39 cellular contexts compared by ENCODE assay signal in the genomic region with DNA sequence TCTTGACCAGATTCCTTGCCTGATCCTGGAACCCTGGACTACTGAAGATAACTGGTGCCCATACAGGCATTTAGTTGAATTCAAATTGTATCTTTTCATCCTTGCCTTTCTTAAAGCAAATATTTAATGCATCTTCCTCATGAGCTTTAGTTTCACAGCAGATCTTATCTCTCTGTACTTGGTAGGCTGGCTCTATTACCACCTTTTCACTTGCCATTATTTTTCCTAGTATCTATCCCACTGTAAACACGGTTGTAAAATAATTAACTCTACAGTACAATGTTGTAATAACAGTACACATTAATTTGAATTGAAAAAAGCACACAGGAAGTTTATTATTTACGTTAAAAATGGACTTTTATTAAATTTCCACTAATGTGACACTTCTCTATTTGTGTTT.
"Had no signal": no experiment of that assay in that cellular context is flagged by ENCODE, and none has a peak within 500 bp of the region (broad histone marks: within the 10 kb centered on the region; RNA-seq: fewer than 3 reads in every experiment).

No MANE protein-coding gene starts in this region.

- H3K27me3 ChIP-seq: adrenal gland, ascending aorta, body of pancreas, brain microvascular endothelial cell, breast epithelium, cardiac muscle cell had no signal

- H3K27me3 Mint-ChIP-seq: activated naive CD4-positive, alpha-beta T cell treated with anti-CD3 and anti-CD28 coated beads, Interleukin-2, amount 10 ng/mL, durations not matched to agents 7 days and 5 days; activated naive CD4-positive, alpha-beta T cell treated with anti-CD3 and anti-CD28 coated beads, Interleukin-2, amount 50 U/mL, for 24 hours; activated naive CD8-positive, alpha-beta T cell; activated naive CD8-positive, alpha-beta T cell treated with anti-CD3 and anti-CD28 coated beads for 36 hours; activated naive CD8-positive, alpha-beta T cell treated with anti-CD3 and anti-CD28 coated beads, Interleukin-2, amount 10 ng/mL, durations not matched to agents 7 days and 5 days; activated naive CD8-positive, alpha-beta T cell treated with anti-CD3 and anti-CD28 coated beads, Interleukin-2, amount 50 U/mL, for 24 hours; activated T-cell treated with anti-CD3 and anti-CD28 coated beads, Interleukin-2, amount 50 U/mL, for 24 hours; activated T-helper 17 cell treated with anti-CD3 and anti-CD28 coated beads, Interleukin-2, amount 50 U/mL, for 72 hours; central memory CD8-positive, alpha-beta T cell had no signal

- H3K27ac ChIP-seq: adrenal gland, ascending aorta, body of pancreas, brain microvascular endothelial cell, breast epithelium, cardiac muscle cell had no signal

- H3K36me3 ChIP-seq: adrenal gland, ascending aorta, brain microvascular endothelial cell, cardiac muscle cell had no signal

- ATAC-seq: activated naive CD4-positive, alpha-beta T cell treated with anti-CD3 and anti-CD28 coated beads, Interleukin-2, amount 50 U/mL, for 72 hours; activated naive CD8-positive, alpha-beta T cell treated with anti-CD3 and anti-CD28 coated beads, Interleukin-2, amount 50 U/mL, for 24 hours; activated T-cell treated with anti-CD3 and anti-CD28 coated beads, Interleukin-2, amount 50 U/mL, for 4 hours; activated T-cell treated with anti-CD3 and anti-CD28 coated beads, Interleukin-2, amount 50 U/mL, for 72 hours; activated T-helper 17 cell treated with anti-CD3 and anti-CD28 coated beads, Interleukin-2, amount 50 U/mL, for 72 hours; body of pancreas had no signal

- H3K36me3 Mint-ChIP-seq: activated naive CD4-positive, alpha-beta T cell treated with anti-CD3 and anti-CD28 coated beads, Interleukin-2, amount 10 ng/mL, durations not matched to agents 7 days and 5 days; activated naive CD4-positive, alpha-beta T cell treated with anti-CD3 and anti-CD28 coated beads, Interleukin-2, amount 50 U/mL, for 24 hours; activated naive CD4-positive, alpha-beta T cell treated with anti-CD3 and anti-CD28 coated beads, Interleukin-2, amount 50 U/mL, for 72 hours; activated naive CD8-positive, alpha-beta T cell; activated naive CD8-positive, alpha-beta T cell treated with anti-CD3 and anti-CD28 coated beads for 36 hours; activated naive CD8-positive, alpha-beta T cell treated with anti-CD3 and anti-CD28 coated beads, Interleukin-2, amount 10 ng/mL, durations not matched to agents 7 days and 5 days; brain had no signal

- FAIRE-seq: astrocyte, bronchial epithelial cell had no signal

- H3K4me3 ChIP-seq: adrenal gland, ascending aorta, body of pancreas, breast epithelium, cardiac muscle cell had no signal

- H3K9me3 Mint-ChIP-seq: activated naive CD4-positive, alpha-beta T cell treated with anti-CD3 and anti-CD28 coated beads, Interleukin-2, amount 50 U/mL, for 24 hours; activated naive CD8-positive, alpha-beta T cell treated with anti-CD3 and anti-CD28 coated beads for 36 hours; activated naive CD8-positive, alpha-beta T cell treated with anti-CD3 and anti-CD28 coated beads, Interleukin-2, amount 10 ng/mL, durations not matched to agents 7 days and 5 days; activated naive CD8-positive, alpha-beta T cell treated with anti-CD3 and anti-CD28 coated beads, Interleukin-2, amount 50 U/mL, for 24 hours; activated T-cell treated with anti-CD3 and anti-CD28 coated beads, Interleukin-2, amount 50 U/mL, for 24 hours; activated T-helper 1 cell treated with anti-CD3 and anti-CD28 coated beads, Interleukin-12 subunit alpha, Interleukin-12 subunit beta, Interleukin-2, Interleukin-4 antibody, amounts not matched to agents 30 ng/mL and 10 ng/mL and 1 ng/mL, durations not matched to agents 14 hours and 24 hours and 36 hours; activated T-helper 2 cell treated with anti-CD3 and anti-CD28 coated beads, Interferon-gamma antibody, Interleukin-2, Interleukin-4, amounts not matched to agents 10 μg/mL and 5 μg/mL and 100 μg/mL, durations not matched to agents 14 hours and 24 hours and 36 hours; brain had no signal

- H3K9me3 ChIP-seq: adrenal gland, ascending aorta, body of pancreas, breast epithelium had no signal

- H3K4me1 Mint-ChIP-seq: activated naive CD4-positive, alpha-beta T cell treated with anti-CD3 and anti-CD28 coated beads, Interleukin-2, amount 10 ng/mL, durations not matched to agents 7 days and 5 days; activated naive CD4-positive, alpha-beta T cell treated with anti-CD3 and anti-CD28 coated beads, Interleukin-2, amount 50 U/mL, for 24 hours; activated naive CD8-positive, alpha-beta T cell treated with anti-CD3 and anti-CD28 coated beads for 36 hours; activated naive CD8-positive, alpha-beta T cell treated with anti-CD3 and anti-CD28 coated beads, Interleukin-2, amount 10 ng/mL, durations not matched to agents 7 days and 5 days; activated naive CD8-positive, alpha-beta T cell treated with anti-CD3 and anti-CD28 coated beads, Interleukin-2, amount 50 U/mL, for 24 hours; activated T-helper 17 cell treated with anti-CD3 and anti-CD28 coated beads, Interleukin-2, amount 50 U/mL, for 72 hours; central memory CD8-positive, alpha-beta T cell had no signal

- H3K4me3 Mint-ChIP-seq: activated naive CD4-positive, alpha-beta T cell treated with anti-CD3 and anti-CD28 coated beads for 36 hours; activated naive CD4-positive, alpha-beta T cell treated with anti-CD3 and anti-CD28 coated beads, Interleukin-2, amount 10 ng/mL, durations not matched to agents 7 days and 5 days; activated naive CD4-positive, alpha-beta T cell treated with anti-CD3 and anti-CD28 coated beads, Interleukin-2, amount 50 U/mL, for 24 hours; activated naive CD8-positive, alpha-beta T cell; activated naive CD8-positive, alpha-beta T cell treated with anti-CD3 and anti-CD28 coated beads for 36 hours; activated naive CD8-positive, alpha-beta T cell treated with anti-CD3 and anti-CD28 coated beads, Interleukin-2, amount 10 ng/mL, durations not matched to agents 7 days and 5 days; activated naive CD8-positive, alpha-beta T cell treated with anti-CD3 and anti-CD28 coated beads, Interleukin-2, amount 50 U/mL, for 24 hours; activated T-cell treated with anti-CD3 and anti-CD28 coated beads, Interleukin-2, amount 50 U/mL, for 24 hours; activated T-cell treated with anti-CD3 and anti-CD28 coated beads, Interleukin-2, amount 50 U/mL, for 4 hours; activated T-cell treated with anti-CD3 and anti-CD28 coated beads, Interleukin-2, amount 50 U/mL, for 72 hours; activated T-helper 1 cell treated with anti-CD3 and anti-CD28 coated beads, Interleukin-12 subunit alpha, Interleukin-12 subunit beta, Interleukin-2, Interleukin-4 antibody, amounts not matched to agents 30 ng/mL and 10 ng/mL and 1 ng/mL, durations not matched to agents 14 hours and 24 hours and 36 hours; activated T-helper 17 cell treated with anti-CD3 and anti-CD28 coated beads, Interleukin-2, amount 50 U/mL, for 72 hours; brain; central memory CD8-positive, alpha-beta T cell had no signal

- H3K4me1 ChIP-seq: adrenal gland, ascending aorta, body of pancreas, breast epithelium had no signal

- H3K27ac Mint-ChIP-seq: activated naive CD4-positive, alpha-beta T cell treated with anti-CD3 and anti-CD28 coated beads for 36 hours; activated naive CD4-positive, alpha-beta T cell treated with anti-CD3 and anti-CD28 coated beads, Interleukin-2, amount 10 ng/mL, durations not matched to agents 7 days and 5 days; activated naive CD4-positive, alpha-beta T cell treated with anti-CD3 and anti-CD28 coated beads, Interleukin-2, amount 50 U/mL, for 24 hours; activated naive CD4-positive, alpha-beta T cell treated with anti-CD3 and anti-CD28 coated beads, Interleukin-2, amount 50 U/mL, for 72 hours; activated naive CD8-positive, alpha-beta T cell; activated naive CD8-positive, alpha-beta T cell treated with anti-CD3 and anti-CD28 coated beads for 36 hours; activated naive CD8-positive, alpha-beta T cell treated with anti-CD3 and anti-CD28 coated beads, Interleukin-2, amount 10 ng/mL, durations not matched to agents 7 days and 5 days; activated naive CD8-positive, alpha-beta T cell treated with anti-CD3 and anti-CD28 coated beads, Interleukin-2, amount 50 U/mL, for 24 hours; activated T-cell treated with anti-CD3 and anti-CD28 coated beads, Interleukin-2, amount 50 U/mL, for 24 hours; activated T-cell treated with anti-CD3 and anti-CD28 coated beads, Interleukin-2, amount 50 U/mL, for 72 hours; activated T-helper 1 cell treated with anti-CD3 and anti-CD28 coated beads, Interleukin-12 subunit alpha, Interleukin-12 subunit beta, Interleukin-2, Interleukin-4 antibody, amounts not matched to agents 30 ng/mL and 10 ng/mL and 1 ng/mL, durations not matched to agents 14 hours and 24 hours and 36 hours; activated T-helper 17 cell treated with anti-CD3 and anti-CD28 coated beads, Interleukin-2, amount 50 U/mL, for 72 hours; activated T-helper 2 cell treated with anti-CD3 and anti-CD28 coated beads, Interferon-gamma antibody, Interleukin-2, Interleukin-4, amounts not matched to agents 10 μg/mL and 5 μg/mL and 100 μg/mL, durations not matched to agents 14 hours and 24 hours and 36 hours; brain had no signal

- DNase-seq: activated effector memory CD4-positive, alpha-beta T cell treated with anti-CD3 and anti-CD28 coated beads, Interleukin-2, amount 50 U/mL, for 16 hours; activated effector memory CD4-positive, alpha-beta T cell treated with Interleukin-2 at 50 U/mL for 16 hours; activated gamma-delta T cell; activated gamma-delta T cell treated with Interleukin-2 at 50 U/mL for 16 hours; activated naive CD4-positive, alpha-beta T cell; activated naive CD4-positive, alpha-beta T cell treated with anti-CD3 and anti-CD28 coated beads for 36 hours; activated naive CD4-positive, alpha-beta T cell treated with anti-CD3 and anti-CD28 coated beads, Interleukin-2, amount 10 ng/mL, durations not matched to agents 7 days and 5 days; activated naive CD4-positive, alpha-beta T cell treated with anti-CD3 and anti-CD28 coated beads, Interleukin-2, amount 50 U/mL, for 16 hours; activated naive CD4-positive, alpha-beta T cell treated with Interleukin-2 at 50 U/mL for 16 hours; activated naive CD8-positive, alpha-beta T cell treated with anti-CD3 and anti-CD28 coated beads for 36 hours; activated naive CD8-positive, alpha-beta T cell treated with anti-CD3 and anti-CD28 coated beads, Interleukin-2, amount 10 ng/mL, durations not matched to agents 7 days and 5 days; activated naive CD8-positive, alpha-beta T cell treated with anti-CD3 and anti-CD28 coated beads, Interleukin-2, amount 50 U/mL, for 24 hours; activated T-cell treated with anti-CD3 and anti-CD28 coated beads, Interleukin-2, amount 50 U/mL, for 24 hours; activated T-cell treated with anti-CD3 and anti-CD28 coated beads, Interleukin-2, amount 50 U/mL, for 4 hours; activated T-cell treated with anti-CD3 and anti-CD28 coated beads, Interleukin-2, amount 50 U/mL, for 48 hours; activated T-cell treated with anti-CD3 and anti-CD28 coated beads, Interleukin-2, amount 50 U/mL, for 72 hours; adrenal gland; amniotic stem cell; amygdala; anterior cingulate cortex; aorta; body of pancreas; brain microvascular endothelial cell; caudate nucleus; central memory CD4-positive, alpha-beta T cell; cerebellar nuclear complex had no signal
